In the genomic region with DNA sequence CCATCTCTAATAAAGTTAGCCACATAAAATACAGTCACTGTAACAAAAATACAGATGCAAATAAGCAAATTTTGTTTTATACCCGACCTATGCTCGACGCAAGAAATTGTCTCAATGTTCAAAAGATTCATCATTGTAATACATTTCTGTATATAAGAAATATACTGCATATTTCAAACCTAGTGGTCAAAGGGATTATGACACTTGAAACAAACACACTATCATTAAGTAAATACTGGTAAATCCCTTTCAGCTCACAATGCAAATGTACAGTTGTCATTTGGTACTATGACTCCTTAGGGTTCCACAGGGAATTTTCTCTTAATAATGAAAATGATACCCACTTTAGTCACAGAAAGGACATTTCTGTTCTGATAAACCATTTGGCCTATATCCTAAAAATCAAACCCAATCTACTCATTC, we compare ENCODE assay signal across 7 cellular contexts. TPM values are rescaled to one million over a fixed set of nuclear protein-coding genes. Genes with fewer than 3 reads are reported as not detected.
DNase-seq lines count a peak whose midpoint lies in the region; ATAC-seq and TF ChIP-seq lines count a peak whose summit lies in the region.

No MANE protein-coding gene starts in this region.

- H3K27me3 ChIP-seq in KMS-11 (ENCODE audit: insufficient read depth, low read depth) = no peaks in the 10 kb centered on the region
- H3K27me3 ChIP-seq in vagina = no peaks in the 10 kb centered on the region

- POLR2A ChIA-PET in activated naive CD8-positive, alpha-beta T cell treated with anti-CD3 and anti-CD28 coated beads, Interleukin-2, amount 10 ng/mL, durations not matched to agents 7 days and 5 days (lab: Charles Lee) = interaction anchor here (1.0 to 5.2 kb wide), 10 partner anchors 8 to 123 kb away, joined by 3 to 46 read pairs (median 6); no protein-coding TSS in a partner anchor

- peaks cover 50% of the 10 kb centered on the region for H3K4me1 Mint-ChIP-seq in activated naive CD8-positive, alpha-beta T cell treated with anti-CD3 and anti-CD28 coated beads, Interleukin-2, amount 10 ng/mL, durations not matched to agents 7 days and 5 days

- DNase-seq in EH (ENCODE audit: low read depth) = peak; percentile 44
- DNase-seq in activated naive CD8-positive, alpha-beta T cell treated with anti-CD3 and anti-CD28 coated beads, Interleukin-2, amount 10 ng/mL, durations not matched to agents 7 days and 5 days = no peak
- peak; percentile 49 for DNase-seq in left kidney (ENCODE audit: low read depth, low spot score)
- no peak for DNase-seq in vagina (ENCODE audit: extremely low spot score in 2 of 2)

- no peak for TF ChIP-seq POLR2A in vagina (IDR thresholded peaks at IDR 0.05)

- H3K4me3 ChIP-seq in KMS-11 (IDR thresholded peaks at IDR 0.05; ENCODE audit: insufficient read depth, low read depth, low read length) = no peak overlapping the region
- H3K4me3 ChIP-seq in vagina = no peak overlapping the region

- peak overlapping the region; percentile 96; the same call in 1 of the 2 replicates for H3K9ac ChIP-seq in KMS-11

- H4K20me1 ChIP-seq in KMS-11 (ENCODE audit: insufficient read depth) = no peaks in the 10 kb centered on the region; the same call in 1 of the 2 replicates

- H3K27me3 Mint-ChIP-seq in activated naive CD8-positive, alpha-beta T cell treated with anti-CD3 and anti-CD28 coated beads, Interleukin-2, amount 10 ng/mL, durations not matched to agents 7 days and 5 days = no peaks in the 10 kb centered on the region

- peak overlapping the region; percentile 88 for H3K4me2 ChIP-seq in KMS-11

- H3K4me1 ChIP-seq in KMS-11 (ENCODE audit: low read depth, poor library complexity, severe bottlenecking) = peaks cover 19% of the 10 kb centered on the region
- H3K4me1 ChIP-seq in vagina = peaks cover 27% of the 10 kb centered on the region

- H3K4me3 Mint-ChIP-seq in activated naive CD8-positive, alpha-beta T cell treated with anti-CD3 and anti-CD28 coated beads, Interleukin-2, amount 10 ng/mL, durations not matched to agents 7 days and 5 days = peak overlapping the region; percentile 100

- peak overlapping the region; percentile 96; the same call in 1 of the 2 replicates for H3K27ac ChIP-seq in KMS-11
- H3K27ac ChIP-seq in vagina = no peak overlapping the region

- peak overlapping the region; percentile 100 for H3K27ac Mint-ChIP-seq in activated naive CD8-positive, alpha-beta T cell treated with anti-CD3 and anti-CD28 coated beads, Interleukin-2, amount 10 ng/mL, durations not matched to agents 7 days and 5 days

- no peak overlapping the region for H2AFZ ChIP-seq in KMS-11 (ENCODE audit: low read depth)

- peaks cover 60% of the 10 kb centered on the region for H3K79me2 ChIP-seq in KMS-11 (ENCODE audit: insufficient read depth, low read depth)

- no peaks in the 10 kb centered on the region for H3K9me3 Mint-ChIP-seq in activated naive CD8-positive, alpha-beta T cell treated with anti-CD3 and anti-CD28 coated beads, Interleukin-2, amount 10 ng/mL, durations not matched to agents 7 days and 5 days

- H3K36me3 Mint-ChIP-seq in activated naive CD8-positive, alpha-beta T cell treated with anti-CD3 and anti-CD28 coated beads, Interleukin-2, amount 10 ng/mL, durations not matched to agents 7 days and 5 days = peaks cover 3% of the 10 kb centered on the region

- no peaks in the 10 kb centered on the region for H3K9me3 ChIP-seq in vagina

- intact Hi-C loops in vagina (cut with DNase I) = loop anchor here (5.0 kb wide), 1 partner anchor 1689 kb away; no protein-coding TSS in a partner anchor

- H3K36me3 ChIP-seq in KMS-11 (ENCODE audit: insufficient read depth) = no peaks in the 10 kb centered on the region
- no peaks in the 10 kb centered on the region for H3K36me3 ChIP-seq in vagina

- no peak for ATAC-seq in activated naive CD8-positive, alpha-beta T cell treated with anti-CD3 and anti-CD28 coated beads, Interleukin-2, amount 10 ng/mL, durations not matched to agents 7 days and 5 days (ENCODE audit: low read depth)
- ATAC-seq in GM21447 (IDR thresholded peaks at IDR 0.05; ENCODE audit: unreplicated experiment) (no peak), GM21515 (IDR thresholded peaks at IDR 0.05; ENCODE audit: unreplicated experiment) (no peak)

- TF ChIP-seq CTCF in KMS-11 (conservative IDR thresholded peaks at IDR 0.05; ENCODE audit: low read depth, low read length) = peak; percentile 63
- TF ChIP-seq CTCF in vagina (IDR thresholded peaks at IDR 0.05) = peak in 2 of 3 experiments; percentile 16 to 31

RNA-seq across cellular contexts. Expression of gene HIVEP2, which starts 2.2 kb away (rescaled TPM):
- total RNA-seq in activated naive CD8-positive, alpha-beta T cell treated with anti-CD3 and anti-CD28 coated beads, Interleukin-2, amount 10 ng/mL, durations not matched to agents 7 days and 5 days = 10 to 100 TPM; 45.8 to 49.7 TPM
- 24.6 TPM for total RNA-seq in vagina

Comparison
In these comparisons a context has a peak if more than half of its experiments do, and no peak if none do; other contexts are left out.
1. DNase-seq: peak in EH (single experiment) and left kidney (single experiment); none in activated naive CD8-positive, alpha-beta T cell treated with anti-CD3 and anti-CD28 coated beads, Interleukin-2, amount 10 ng/mL, durations not matched to agents 7 days and 5 days (single experiment) and vagina (0 of 2).